ENCODE assay signal across 8 cellular contexts in genomic region chr1:58968360-58968952, GRCh38.
DNase-seq lines count a peak whose midpoint lies in the region; ATAC-seq and TF ChIP-seq lines count a peak whose summit lies in the region.

No MANE protein-coding gene starts in this region.

- TF ChIP-seq POLR2A in breast epithelium (IDR thresholded peaks at IDR 0.05): no peak
- TF ChIP-seq POLR2A in right lobe of liver (IDR thresholded peaks at IDR 0.05): no peak

- H3K4me1 ChIP-seq in breast epithelium: no peaks in the 10 kb centered on the region
- H3K4me1 ChIP-seq in right lobe of liver: peaks cover 0 to 51% (median 14%) of the 10 kb centered on the region in 4 donors
- H3K4me1 ChIP-seq in tibial artery: peaks cover 0 to 16% (median 8%) of the 10 kb centered on the region in 4 donors

- H3K27ac ChIP-seq in breast epithelium (peak overlapping the region; percentile 82 to 88), right lobe of liver (peak overlapping the region; percentile 86 to 96 (median 93)), tibial artery (peak overlapping the region; percentile 82 to 85)

- no peaks in the 10 kb centered on the region for H3K9me3 ChIP-seq in breast epithelium
- H3K9me3 ChIP-seq in right lobe of liver: no peaks in the 10 kb centered on the region
- no peaks in the 10 kb centered on the region for H3K9me3 ChIP-seq in tibial artery

- intact Hi-C loops in breast epithelium (cut with DNase I; ENCODE audit: low total_unique reads) (no loop called here), right lobe of liver (cut with DNase I) (no loop called here), tibial artery (cut with DNase I; ENCODE audit: low total_unique reads) (no loop called here)

- H3K27me3 ChIP-seq in breast epithelium: no peaks in the 10 kb centered on the region
- no peaks in the 10 kb centered on the region for H3K27me3 ChIP-seq in right lobe of liver
- no peaks in the 10 kb centered on the region for H3K27me3 ChIP-seq in tibial artery

- TF ChIP-seq CTCF in breast epithelium (IDR thresholded peaks at IDR 0.05): no peak
- no peak for TF ChIP-seq CTCF in right lobe of liver (IDR thresholded peaks at IDR 0.05)
- TF ChIP-seq CTCF in tibial artery (IDR thresholded peaks at IDR 0.05): peak in 1 of 2 experiments; percentile 32

- DNase-seq in HCEC 1CT (peak; percentile 28), NCI-H1105 treated with DMSO at 0.1 percent for 48 hours (lab: John Stamatoyannopoulos, UW) (peak; percentile 22), breast epithelium (ENCODE audit: low spot score in 2 of 2) (peak; percentile 65 to 70), right lobe of liver (peak; percentile 81 to 90 (median 88)), tibial artery (peak; percentile 89 to 94), NCI-H1048 (lab: John Stamatoyannopoulos, UW) (no peak), amniotic stem cell (lab: John Stamatoyannopoulos, UW) (no peak)

- H3K36me3 ChIP-seq in breast epithelium (no peaks in the 10 kb centered on the region), right lobe of liver (no peaks in the 10 kb centered on the region), tibial artery (no peaks in the 10 kb centered on the region)

- WGBS in right lobe of liver (ENCODE audit: insufficient coverage, low coverage, low lambda C conversion rate, missing lambda C conversion rate): 7% methylated on average over 4 of the region's 4 CpGs

- ATAC-seq in GM18511 (IDR thresholded peaks at IDR 0.05; ENCODE audit: unreplicated experiment) (peak; percentile 92), right lobe of liver (peak; percentile 50 to 67 (median 59))

- no peak overlapping the region for H3K4me3 ChIP-seq in breast epithelium
- H3K4me3 ChIP-seq in right lobe of liver: no peak overlapping the region
- no peak overlapping the region for H3K4me3 ChIP-seq in tibial artery

Comparison
In these comparisons a context has a peak if more than half of its experiments do, and no peak if none do; other contexts are left out.
1. DNase-seq: peak in HCEC 1CT (single experiment), NCI-H1105 treated with DMSO at 0.1 percent for 48 hours (single experiment), breast epithelium (2 of 2), right lobe of liver (3 of 3) and tibial artery (2 of 2); none in NCI-H1048 (single experiment) and amniotic stem cell (single experiment).
2. Peak in every context shown above with its lines, with median percentiles within 50 percentile points of each other: H3K27ac ChIP-seq.